8 cellular contexts compared by ENCODE assay signal in genomic region chr17:68457168-68457538, GRCh38. TPM values are rescaled to one million over a fixed set of nuclear protein-coding genes. Genes with fewer than 3 reads are reported as not detected.
DNase-seq lines count a peak whose midpoint lies in the region; ATAC-seq and TF ChIP-seq lines count a peak whose summit lies in the region.

WIPI1 (minus strand) TSS chr17:68457496; CDS start chr17:68457421, 75 bp downstream.

- peak within 1 kb of the TSS; percentile 92 for H3K27ac Mint-ChIP-seq in T-helper 1 cell treated with Interleukin-12 subunit alpha and Interleukin-12 subunit beta and Interleukin-4 antibody, amounts not matched to agents 30 μg/mL and 1 μg/mL, for 36 hours

- H3K27me3 Mint-ChIP-seq in T-helper 1 cell treated with Interleukin-12 subunit alpha and Interleukin-12 subunit beta and Interleukin-4 antibody, amounts not matched to agents 30 μg/mL and 1 μg/mL, for 36 hours (ENCODE audit: low read depth) = no peaks in the 10 kb centered on the region

- no peaks in the 10 kb centered on the region for H3K9me3 Mint-ChIP-seq in T-helper 1 cell treated with Interleukin-12 subunit alpha and Interleukin-12 subunit beta and Interleukin-4 antibody, amounts not matched to agents 30 μg/mL and 1 μg/mL, for 36 hours

- H3K4me1 Mint-ChIP-seq in T-helper 1 cell treated with Interleukin-12 subunit alpha and Interleukin-12 subunit beta and Interleukin-4 antibody, amounts not matched to agents 30 μg/mL and 1 μg/mL, for 36 hours (ENCODE audit: low read depth) = peaks cover 63% of the 10 kb centered on the region

- H3K4me3 Mint-ChIP-seq in T-helper 1 cell treated with Interleukin-12 subunit alpha and Interleukin-12 subunit beta and Interleukin-4 antibody, amounts not matched to agents 30 μg/mL and 1 μg/mL, for 36 hours = peak within 1 kb of the TSS; percentile 91

- ATAC-seq in GM18870 (IDR thresholded peaks at IDR 0.05; ENCODE audit: unreplicated experiment) = peak; percentile 13
- peak; percentile 23 for ATAC-seq in HG03064 (IDR thresholded peaks at IDR 0.05; ENCODE audit: low read depth, unreplicated experiment)

- TF ChIP-seq CTCF in fibroblast of mammary gland (conservative IDR thresholded peaks at IDR 0.05; ENCODE audit: control insufficient read depth, insufficient read depth, low read depth, low read length) = no peak

- peak within 1 kb of the TSS; percentile 65 for H3K4me3 ChIP-seq in fibroblast of mammary gland (ENCODE audit: control insufficient read depth, low read depth, low read length)

- H3K36me3 Mint-ChIP-seq in T-helper 1 cell treated with Interleukin-12 subunit alpha and Interleukin-12 subunit beta and Interleukin-4 antibody, amounts not matched to agents 30 μg/mL and 1 μg/mL, for 36 hours (ENCODE audit: low read depth) = peaks cover 9% of the 10 kb centered on the region

- DNase-seq in AG08395 (ENCODE audit: low spot score) (peak; percentile 3), fibroblast of mammary gland (ENCODE audit: low read depth) (no peak), occipital lobe (lab: John Stamatoyannopoulos, UW) (no peak), NCI-H2029 treated with DMSO at 0.1 percent for 48 hours (lab: John Stamatoyannopoulos, UW) (no peak), NCI-H226 (no peak)

RNA-seq across cellular contexts. Expression of gene WIPI1, which starts in this region (rescaled TPM):
- total RNA-seq in occipital lobe = 10.5 TPM
